Comparison of ENCODE assay signal across 8 cellular contexts in genomic region chr10:100345570-100346330, GRCh38. TPM values are rescaled to one million over a fixed set of nuclear protein-coding genes. Genes with fewer than 3 reads are reported as not detected.
DNase-seq lines count a peak whose midpoint lies in the region; TF ChIP-seq lines count a peak whose summit lies in the region.

No MANE protein-coding gene starts in this region.

- H3K36me3 ChIP-seq in SU-DHL-6 (ENCODE audit: low read length) (peaks cover 28% of the 10 kb centered on the region), sigmoid colon (no peaks in the 10 kb centered on the region)

- no peak overlapping the region for H2AFZ ChIP-seq in SU-DHL-6 (ENCODE audit: low read depth, low read length, severe bottlenecking)

- peak overlapping the region; percentile 75 for H3K27ac Mint-ChIP-seq in T-helper 1 cell treated with Interleukin-12 subunit alpha and Interleukin-12 subunit beta and Interleukin-4 antibody, amounts not matched to agents 30 μg/mL and 1 μg/mL, for 36 hours

- H3K27ac ChIP-seq in SU-DHL-6 (ENCODE audit: low read depth, low read length) (peak overlapping the region; percentile 76), sigmoid colon (peak overlapping the region in 1 of 4 donors; percentile 67)

- peaks cover 57% of the 10 kb centered on the region for H3K4me1 Mint-ChIP-seq in T-helper 1 cell treated with Interleukin-12 subunit alpha and Interleukin-12 subunit beta and Interleukin-4 antibody, amounts not matched to agents 30 μg/mL and 1 μg/mL, for 36 hours (ENCODE audit: low read depth)

- H3F3A ChIP-seq in SU-DHL-6 (ENCODE audit: insufficient read depth), result peaks cover 8% of the 10 kb centered on the region; the same call in 1 of the 2 replicates

- H3K9ac ChIP-seq in SU-DHL-6 (ENCODE audit: low read length), result peak overlapping the region; percentile 95

- intact Hi-C loops in sigmoid colon (cut with DNase I), result no loop called here

- TF ChIP-seq CTCF in SU-DHL-6 (IDR thresholded peaks at IDR 0.05; ENCODE audit: insufficient read depth, low read length, poor library complexity, severe bottlenecking) (no peak), sigmoid colon (IDR thresholded peaks at IDR 0.05) (no peak)

- DNase-seq in T-helper 1 cell (no peak), fibroblast of the conjunctiva (ENCODE audit: low read depth) (peak; percentile 48), sigmoid colon (no peak), GOT3 (lab: John Stamatoyannopoulos, UW) (no peak), COLO829 (ENCODE audit: low spot score) (no peak)
- DNase-seq in central memory CD4-positive, alpha-beta T cell, result no peak

- H3K4me3 Mint-ChIP-seq in T-helper 1 cell treated with Interleukin-12 subunit alpha and Interleukin-12 subunit beta and Interleukin-4 antibody, amounts not matched to agents 30 μg/mL and 1 μg/mL, for 36 hours, result peak overlapping the region; percentile 100

- WGBS in sigmoid colon, 2 donors, result 69 to 71% methylated on average over 9 of the region's 9 CpGs

- H3K4me2 ChIP-seq in SU-DHL-6 (ENCODE audit: low read depth, low read length, poor library complexity, severe bottlenecking), result peak overlapping the region; percentile 93

- H3K4me3 ChIP-seq in SU-DHL-6 (ENCODE audit: insufficient read depth, low read length, poor library complexity, severe bottlenecking) (peak overlapping the region; percentile 77), sigmoid colon (peak overlapping the region in 3 of 4 donors; percentile 55 to 61 (median 60))

- H3K27me3 Mint-ChIP-seq in T-helper 1 cell treated with Interleukin-12 subunit alpha and Interleukin-12 subunit beta and Interleukin-4 antibody, amounts not matched to agents 30 μg/mL and 1 μg/mL, for 36 hours (ENCODE audit: low read depth), result no peaks in the 10 kb centered on the region

- H3K36me3 Mint-ChIP-seq in T-helper 1 cell treated with Interleukin-12 subunit alpha and Interleukin-12 subunit beta and Interleukin-4 antibody, amounts not matched to agents 30 μg/mL and 1 μg/mL, for 36 hours (ENCODE audit: low read depth), result peaks cover 30% of the 10 kb centered on the region

- H3K9me3 Mint-ChIP-seq in T-helper 1 cell treated with Interleukin-12 subunit alpha and Interleukin-12 subunit beta and Interleukin-4 antibody, amounts not matched to agents 30 μg/mL and 1 μg/mL, for 36 hours, result no peaks in the 10 kb centered on the region

- peaks cover 0 to 30% (median 9%) of the 10 kb centered on the region in 4 donors for H3K4me1 ChIP-seq in sigmoid colon

- peaks cover 38% of the 10 kb centered on the region for H3K79me2 ChIP-seq in SU-DHL-6 (ENCODE audit: insufficient read depth, low read length)

- no peaks in the 10 kb centered on the region for H3K9me2 ChIP-seq in SU-DHL-6 (replicated peaks; ENCODE audit: insufficient read depth, low read length)

- H3K27me3 ChIP-seq in SU-DHL-6 (ENCODE audit: low read length), result no peaks in the 10 kb centered on the region
- peaks cover 0 to 28% (median 8%) of the 10 kb centered on the region in 3 donors for H3K27me3 ChIP-seq in sigmoid colon

- TF ChIP-seq EP300 in sigmoid colon (IDR thresholded peaks at IDR 0.05), result no peak

- H3K9me3 ChIP-seq in SU-DHL-6 (ENCODE audit: insufficient read depth, low read length) (no peaks in the 10 kb centered on the region), sigmoid colon (no peaks in the 10 kb centered on the region)

- peaks cover 16% of the 10 kb centered on the region for H4K20me1 ChIP-seq in SU-DHL-6 (ENCODE audit: low read depth, low read length)

- no peak for TF ChIP-seq POLR2A in sigmoid colon (IDR thresholded peaks at IDR 0.05)

RNA-seq across cellular contexts. Expression of gene SCD, which starts 1.3 kb away (rescaled TPM):
- total RNA-seq in sigmoid colon, result 10 to 100 TPM in 3 of 4 donors, 1 to 10 TPM in 1; 4.8 to 28.5 (median 12.5) TPM
- polyA plus RNA-seq in sigmoid colon, result 100 to 1,000 TPM in 1 of 3 donors, 10 to 100 TPM in 1, 1 to 10 TPM in 1; 4.2 to 199 (median 15.7) TPM

RNA-seq across cellular contexts. Expression of gene PKD2L1, which starts 15.7 kb away (rescaled TPM):
- not detected for total RNA-seq in sigmoid colon
- polyA plus RNA-seq in sigmoid colon, result 1 to 10 TPM in 1 of 3 donors, under 1 TPM in 2; 0.31 to 4.2 (median 0.60) TPM

RNA-seq across cellular contexts. Expression of gene BLOC1S2, which starts 59.3 kb away (rescaled TPM):
- total RNA-seq in sigmoid colon, result 10 to 100 TPM; 12.1 to 23.9 (median 18.3) TPM
- polyA plus RNA-seq in sigmoid colon, result 10 to 100 TPM; 36.6 to 55.0 (median 51.1) TPM
